Comparison of ENCODE assay signal across 8 cellular contexts in genomic region chr2:185291035-185291647, GRCh38.
DNase-seq lines count a peak whose midpoint lies in the region; ATAC-seq and TF ChIP-seq lines count a peak whose summit lies in the region.

No MANE protein-coding gene starts in this region.

- H3K27ac ChIP-seq in sigmoid colon: no peak overlapping the region

- no peaks in the 10 kb centered on the region for H3K36me3 ChIP-seq in sigmoid colon

- no peaks in the 10 kb centered on the region for H3K4me1 ChIP-seq in sigmoid colon

- WGBS in sigmoid colon, 2 donors: 42 to 54% methylated on average over 7 of the region's 7 CpGs

- H3K27me3 ChIP-seq in sigmoid colon: no peaks in the 10 kb centered on the region

- H3K4me3 ChIP-seq in fibroblast of villous mesenchyme (ENCODE audit: low read depth, low read length) (no peak overlapping the region), sigmoid colon (no peak overlapping the region)

- TF ChIP-seq CTCF in fibroblast of villous mesenchyme (IDR thresholded peaks at IDR 0.05; ENCODE audit: insufficient read depth, low read depth, low read length): peak; percentile 72
- peak in 1 of 4 experiments; percentile 37 for TF ChIP-seq CTCF in sigmoid colon (IDR thresholded peaks at IDR 0.05)

- ATAC-seq in GM21576 (IDR thresholded peaks at IDR 0.05; ENCODE audit: unreplicated experiment) (peak; percentile 98), HG03575 (IDR thresholded peaks at IDR 0.05; ENCODE audit: extremely low read depth, insufficient number of reproducible peaks, low FRiP score, unreplicated experiment) (peak; percentile 90)

- no peak for TF ChIP-seq POLR2A in sigmoid colon (IDR thresholded peaks at IDR 0.05)

- intact Hi-C loops in sigmoid colon (cut with DNase I): no loop called here

- no peak for TF ChIP-seq EP300 in sigmoid colon (IDR thresholded peaks at IDR 0.05)

- H3K9me3 ChIP-seq in sigmoid colon: no peaks in the 10 kb centered on the region

- DNase-seq in SIG-M5 treated with dmso at 0.1 percent for 504 hours (lab: John Stamatoyannopoulos, UW; ENCODE audit: unreplicated experiment) (peak; percentile 32), SIG-M5 (lab: John Stamatoyannopoulos, UW) (no peak), SKM-1 (lab: John Stamatoyannopoulos, UW; ENCODE audit: unreplicated experiment) (peak; percentile 33), fibroblast of villous mesenchyme (ENCODE audit: low read depth) (peak; percentile 36), sigmoid colon (peak; percentile 62), NCI-H187 (lab: John Stamatoyannopoulos, UW) (no peak)

Comparison
In these comparisons a context has a peak if more than half of its experiments do, and no peak if none do; other contexts are left out.
1. DNase-seq: peak in SIG-M5 treated with dmso at 0.1 percent for 504 hours (single experiment), SKM-1 (single experiment), fibroblast of villous mesenchyme (single experiment) and sigmoid colon (single experiment); none in SIG-M5 (single experiment) and NCI-H187 (0 of 2).